ENCODE assay signal across 17 cellular contexts in the genomic region with DNA sequence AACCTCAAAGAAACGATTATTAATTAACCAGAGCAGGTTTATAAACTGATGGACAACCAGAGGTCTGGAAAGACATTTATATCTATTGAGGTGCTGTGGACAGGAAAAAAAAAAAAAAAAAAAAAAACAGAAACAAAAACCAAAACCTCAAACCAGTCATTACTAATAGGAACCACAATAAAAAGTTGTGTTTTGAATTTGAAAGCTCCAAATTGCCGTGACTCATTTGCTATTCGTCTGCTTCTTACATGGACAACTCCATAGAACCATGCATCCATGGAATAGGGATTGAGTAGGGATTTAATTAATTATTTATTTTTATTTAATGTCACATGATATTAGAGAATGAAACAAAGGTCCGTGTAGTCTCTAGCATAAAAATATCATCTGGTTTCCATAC.
DNase-seq lines count a peak whose midpoint lies in the region; ATAC-seq and TF ChIP-seq lines count a peak whose summit lies in the region.
"Had no signal": no experiment of that assay in that cellular context is flagged by ENCODE, and none has a peak within 500 bp of the region (broad histone marks: within the 10 kb centered on the region; RNA-seq: fewer than 3 reads in every experiment).

No MANE protein-coding gene starts in this region.

- WGBS in heart right ventricle, 2 donors: 69 to 72% methylated on average over 4 of the region's 4 CpGs

- ATAC-seq in activated CD4-positive, CD25-positive, alpha-beta regulatory T cell treated with anti-CD3 and anti-CD28 coated beads, Interleukin-2, amount 50 U/mL, for 24 hours: peak; percentile 59 to 62
- no peak for ATAC-seq in heart right ventricle
- ATAC-seq in GM23338: no peak

- no peak overlapping the region for H3K27ac Mint-ChIP-seq in GM23338

- H2AFZ ChIP-seq in GM23338: no peak overlapping the region
- H2AFZ ChIP-seq: parathyroid adenoma had no signal

- DNase-seq in activated CD4-positive, CD25-positive, alpha-beta regulatory T cell treated with anti-CD3 and anti-CD28 coated beads, Interleukin-2, amount 50 U/mL, for 72 hours: no peak
- peak; percentile 25 for DNase-seq in HT1080 (ENCODE audit: low read depth)
- peak; percentile 50 for DNase-seq in central memory CD4-positive, alpha-beta T cell
- DNase-seq in non-pigmented ciliary epithelial cell (ENCODE audit: low read depth): peak; percentile 3
- DNase-seq in HK-2 (ENCODE audit: unreplicated experiment): no peak
- no peak for DNase-seq in heart right ventricle
- DNase-seq in GM23338 (ENCODE audit: low spot score): no peak
- DNase-seq: amniotic stem cell; NCI-H2081 treated with DMSO at 0.1 percent for 48 hours; NK-92 treated with Interleukin-12 subunit alpha and Interleukin-12 subunit beta, amount 100 ng/mL, for 24 hours; stimulated activated CD4-positive, alpha-beta T cell treated with anti-CD3 and anti-CD28 coated beads, Interleukin-12 subunit alpha, Interleukin-12 subunit beta, amount 100 ng/mL, for 4 hours; testis had no signal

- H3K79me2 ChIP-seq in GM23338 (replicated peaks; ENCODE audit: insufficient read depth): no peaks in the 10 kb centered on the region
- H3K79me2 ChIP-seq: parathyroid adenoma had no signal

- no peaks in the 10 kb centered on the region for H3K36me3 ChIP-seq in heart right ventricle
- H3K36me3 ChIP-seq in GM23338 (ENCODE audit: insufficient read depth): no peaks in the 10 kb centered on the region; the same call in 1 of the 2 replicates

- no peaks in the 10 kb centered on the region for H4K20me1 ChIP-seq in GM23338 (replicated peaks; ENCODE audit: insufficient read depth)

- H3K27ac ChIP-seq in heart right ventricle: no peak overlapping the region
- H3K27ac ChIP-seq in GM23338 (ENCODE audit: low read depth): no peak overlapping the region
- H3K27ac ChIP-seq: 22Rv1, coronary artery, HL-60, parathyroid adenoma, testis had no signal

- H3K4me3 ChIP-seq in heart right ventricle (no peak overlapping the region), GM23338 (no peak overlapping the region)
- H3K4me3 ChIP-seq: coronary artery, testis had no signal

- intact Hi-C loops in heart right ventricle (cut with DNase I): no loop called here

- peaks cover 4% of the 10 kb centered on the region; the same call in 1 of the 2 replicates for H3K9me2 ChIP-seq in GM23338 (ENCODE audit: insufficient read depth)

- H3K27me3 ChIP-seq in heart right ventricle (no peaks in the 10 kb centered on the region), GM23338 (ENCODE audit: insufficient read depth) (no peaks in the 10 kb centered on the region)
- H3K27me3 ChIP-seq: testis had no signal

- TF ChIP-seq CTCF in heart right ventricle (IDR thresholded peaks at IDR 0.05) (no peak), GM23338 (conservative IDR thresholded peaks at IDR 0.05; ENCODE audit: low read depth in 2 of 2) (no peak)

- no peaks in the 10 kb centered on the region for H3K27me3 Mint-ChIP-seq in GM23338 (ENCODE audit: insufficient read depth, low read depth, poor library complexity)

- peaks cover 0 to 12% (median 0%) of the 10 kb centered on the region in 9 donors for H3K4me1 ChIP-seq in heart right ventricle
- H3K4me1 ChIP-seq in GM23338 (ENCODE audit: insufficient read depth): no peaks in the 10 kb centered on the region
- H3K4me1 ChIP-seq: parathyroid adenoma, testis had no signal

- no peak overlapping the region for H3K4me2 ChIP-seq in GM23338

- peaks cover 8% of the 10 kb centered on the region for H3K4me1 Mint-ChIP-seq in GM23338

- peaks cover 5% of the 10 kb centered on the region; the same call in 1 of the 3 replicates for H3K36me3 Mint-ChIP-seq in GM23338 (ENCODE audit: low read depth)

- H3F3A ChIP-seq in GM23338 (replicated peaks; ENCODE audit: low read depth): no peaks in the 10 kb centered on the region

- peaks cover 5% of the 10 kb centered on the region; the same call in 2 of the 3 replicates for H3K9me3 Mint-ChIP-seq in GM23338

- H3K9me3 ChIP-seq in heart right ventricle: peaks cover 0 to 7% (median 0%) of the 10 kb centered on the region in 11 donors
- H3K9me3 ChIP-seq: testis had no signal

- no peak overlapping the region for H3K4me3 Mint-ChIP-seq in GM23338

TF ChIP-seq in GM23338, 12 proteins besides CTCF, POLR2A, EP300 and RAD21 (continues in another document):
- TF ChIP-seq, protein P1, sequence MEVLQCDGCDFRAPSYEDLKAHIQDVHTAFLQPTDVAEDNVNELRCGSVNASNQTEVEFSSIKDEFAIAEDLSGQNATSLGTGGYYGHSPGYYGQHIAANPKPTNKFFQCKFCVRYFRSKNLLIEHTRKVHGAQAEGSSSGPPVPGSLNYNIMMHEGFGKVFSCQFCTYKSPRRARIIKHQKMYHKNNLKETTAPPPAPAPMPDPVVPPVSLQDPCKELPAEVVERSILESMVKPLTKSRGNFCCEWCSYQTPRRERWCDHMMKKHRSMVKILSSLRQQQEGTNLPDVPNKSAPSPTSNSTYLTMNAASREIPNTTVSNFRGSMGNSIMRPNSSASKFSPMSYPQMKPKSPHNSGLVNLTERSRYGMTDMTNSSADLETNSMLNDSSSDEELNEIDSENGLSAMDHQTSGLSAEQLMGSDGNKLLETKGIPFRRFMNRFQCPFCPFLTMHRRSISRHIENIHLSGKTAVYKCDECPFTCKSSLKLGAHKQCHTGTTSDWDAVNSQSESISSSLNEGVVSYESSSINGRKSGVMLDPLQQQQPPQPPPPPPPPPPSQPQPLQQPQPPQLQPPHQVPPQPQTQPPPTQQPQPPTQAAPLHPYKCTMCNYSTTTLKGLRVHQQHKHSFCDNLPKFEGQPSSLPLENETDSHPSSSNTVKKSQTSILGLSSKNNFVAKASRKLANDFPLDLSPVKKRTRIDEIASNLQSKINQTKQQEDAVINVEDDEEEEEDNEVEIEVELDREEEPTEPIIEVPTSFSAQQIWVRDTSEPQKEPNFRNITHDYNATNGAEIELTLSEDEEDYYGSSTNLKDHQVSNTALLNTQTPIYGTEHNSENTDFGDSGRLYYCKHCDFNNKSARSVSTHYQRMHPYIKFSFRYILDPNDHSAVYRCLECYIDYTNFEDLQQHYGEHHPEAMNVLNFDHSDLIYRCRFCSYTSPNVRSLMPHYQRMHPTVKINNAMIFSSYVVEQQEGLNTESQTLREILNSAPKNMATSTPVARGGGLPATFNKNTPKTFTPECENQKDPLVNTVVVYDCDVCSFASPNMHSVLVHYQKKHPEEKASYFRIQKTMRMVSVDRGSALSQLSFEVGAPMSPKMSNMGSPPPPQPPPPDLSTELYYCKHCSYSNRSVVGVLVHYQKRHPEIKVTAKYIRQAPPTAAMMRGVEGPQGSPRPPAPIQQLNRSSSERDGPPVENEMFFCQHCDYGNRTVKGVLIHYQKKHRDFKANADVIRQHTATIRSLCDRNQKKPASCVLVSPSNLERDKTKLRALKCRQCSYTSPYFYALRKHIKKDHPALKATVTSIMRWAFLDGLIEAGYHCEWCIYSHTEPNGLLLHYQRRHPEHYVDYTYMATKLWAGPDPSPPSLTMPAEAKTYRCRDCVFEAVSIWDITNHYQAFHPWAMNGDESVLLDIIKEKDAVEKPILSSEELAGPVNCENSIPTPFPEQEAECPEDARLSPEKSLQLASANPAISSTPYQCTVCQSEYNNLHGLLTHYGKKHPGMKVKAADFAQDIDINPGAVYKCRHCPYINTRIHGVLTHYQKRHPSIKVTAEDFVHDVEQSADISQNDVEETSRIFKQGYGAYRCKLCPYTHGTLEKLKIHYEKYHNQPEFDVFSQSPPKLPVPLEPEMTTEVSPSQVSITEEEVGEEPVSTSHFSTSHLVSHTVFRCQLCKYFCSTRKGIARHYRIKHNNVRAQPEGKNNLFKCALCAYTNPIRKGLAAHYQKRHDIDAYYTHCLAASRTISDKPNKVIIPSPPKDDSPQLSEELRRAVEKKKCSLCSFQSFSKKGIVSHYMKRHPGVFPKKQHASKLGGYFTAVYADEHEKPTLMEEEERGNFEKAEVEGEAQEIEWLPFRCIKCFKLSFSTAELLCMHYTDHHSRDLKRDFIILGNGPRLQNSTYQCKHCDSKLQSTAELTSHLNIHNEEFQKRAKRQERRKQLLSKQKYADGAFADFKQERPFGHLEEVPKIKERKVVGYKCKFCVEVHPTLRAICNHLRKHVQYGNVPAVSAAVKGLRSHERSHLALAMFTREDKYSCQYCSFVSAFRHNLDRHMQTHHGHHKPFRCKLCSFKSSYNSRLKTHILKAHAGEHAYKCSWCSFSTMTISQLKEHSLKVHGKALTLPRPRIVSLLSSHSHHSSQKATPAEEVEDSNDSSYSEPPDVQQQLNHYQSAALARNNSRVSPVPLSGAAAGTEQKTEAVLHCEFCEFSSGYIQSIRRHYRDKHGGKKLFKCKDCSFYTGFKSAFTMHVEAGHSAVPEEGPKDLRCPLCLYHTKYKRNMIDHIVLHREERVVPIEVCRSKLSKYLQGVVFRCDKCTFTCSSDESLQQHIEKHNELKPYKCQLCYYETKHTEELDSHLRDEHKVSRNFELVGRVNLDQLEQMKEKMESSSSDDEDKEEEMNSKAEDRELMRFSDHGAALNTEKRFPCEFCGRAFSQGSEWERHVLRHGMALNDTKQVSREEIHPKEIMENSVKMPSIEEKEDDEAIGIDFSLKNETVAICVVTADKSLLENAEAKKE (CRISPR knock-in tag; IDR thresholded peaks at IDR 0.05): no peak
- TF ChIP-seq POLR2AphosphoS5 (IDR thresholded peaks at IDR 0.05; ENCODE audit: low read depth): no peak
- no peak for TF ChIP-seq EZH2 (IDR thresholded peaks at IDR 0.05; ENCODE audit: low read depth, unreplicated experiment)
- no peak for TF ChIP-seq ZNF114 (CRISPR knock-in tag; IDR thresholded peaks at IDR 0.05)

Comparison
In these comparisons a context has a peak if more than half of its experiments do, and no peak if none do; other contexts are left out.
1. ATAC-seq: peak in activated CD4-positive, CD25-positive, alpha-beta regulatory T cell treated with anti-CD3 and anti-CD28 coated beads, Interleukin-2, amount 50 U/mL, for 24 hours (2 of 2); none in heart right ventricle (0 of 8) and GM23338 (single experiment).
2. DNase-seq: peak in HT1080 (single experiment), central memory CD4-positive, alpha-beta T cell (single experiment) and non-pigmented ciliary epithelial cell (single experiment); none in activated CD4-positive, CD25-positive, alpha-beta regulatory T cell treated with anti-CD3 and anti-CD28 coated beads, Interleukin-2, amount 50 U/mL, for 72 hours (single experiment), HK-2 (single experiment), heart right ventricle (0 of 2) and GM23338 (single experiment).